ENCODE assay signal across 11 cellular contexts in the genomic region with DNA sequence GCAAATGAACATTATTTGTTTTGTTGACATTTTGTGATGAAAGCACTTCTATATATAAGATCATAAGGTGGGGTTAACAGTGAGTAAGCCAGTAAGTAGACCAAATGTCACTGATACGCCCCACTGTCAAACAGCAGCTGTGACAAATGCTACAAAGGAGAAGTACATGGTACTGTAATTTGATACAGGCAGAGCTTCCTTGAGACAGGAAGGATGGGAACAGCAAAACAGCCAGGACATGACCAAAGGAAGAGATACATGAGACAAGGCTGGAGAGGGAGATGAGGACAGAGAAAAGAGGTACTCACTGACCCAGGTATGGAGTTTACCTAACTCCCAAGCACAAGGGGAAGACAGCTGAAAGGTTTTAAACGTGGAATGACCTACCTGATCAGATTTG.
DNase-seq lines count a peak whose midpoint lies in the region; ATAC-seq and TF ChIP-seq lines count a peak whose summit lies in the region.
"Had no signal": no experiment of that assay in that cellular context is flagged by ENCODE, and none has a peak within 500 bp of the region (broad histone marks: within the 10 kb centered on the region; RNA-seq: fewer than 3 reads in every experiment).

No MANE protein-coding gene starts in this region.

- H3K9me2 ChIP-seq in SU-DHL-6 (replicated peaks; ENCODE audit: insufficient read depth, low read length), result no peaks in the 10 kb centered on the region

- H3F3A ChIP-seq in SU-DHL-6 (ENCODE audit: insufficient read depth), result peaks cover 22% of the 10 kb centered on the region

- H3K9ac ChIP-seq in SU-DHL-6 (ENCODE audit: low read length), result no peak overlapping the region

- in situ Hi-C loops in KBM-7 (cut with MboI; ENCODE audit: low pct_unique_long_range_greater_than_20kb, low sequenced_read_pairs), result no loop called here

- peaks cover 6% of the 10 kb centered on the region; the same call in 1 of the 2 replicates for H4K20me1 ChIP-seq in SU-DHL-6 (ENCODE audit: low read depth, low read length)

- no peak overlapping the region for H2AFZ ChIP-seq in SU-DHL-6 (ENCODE audit: low read depth, low read length, severe bottlenecking)

- ATAC-seq in omental fat pad (ENCODE audit: low FRiP score) (no peak), GM21737 (IDR thresholded peaks at IDR 0.05; ENCODE audit: unreplicated experiment) (no peak)

- peaks cover 53% of the 10 kb centered on the region for H3K79me2 ChIP-seq in SU-DHL-6 (ENCODE audit: insufficient read depth, low read length)

- H3K27ac ChIP-seq in SU-DHL-6 (ENCODE audit: low read depth, low read length), result peak overlapping the region; percentile 46
- H3K27ac ChIP-seq: pancreas had no signal

- TF ChIP-seq CTCF in SU-DHL-6 (IDR thresholded peaks at IDR 0.05; ENCODE audit: insufficient read depth, low read length, poor library complexity, severe bottlenecking) (no peak), omental fat pad (IDR thresholded peaks at IDR 0.05) (no peak)

- no peak overlapping the region for H3K4me2 ChIP-seq in SU-DHL-6 (ENCODE audit: low read depth, low read length, poor library complexity, severe bottlenecking)

- H3K27me3 ChIP-seq in SU-DHL-6 (ENCODE audit: low read length), result no peaks in the 10 kb centered on the region
- H3K27me3 ChIP-seq: pancreas had no signal

- no peak overlapping the region for H3K4me3 ChIP-seq in SU-DHL-6 (ENCODE audit: insufficient read depth, low read length, poor library complexity, severe bottlenecking)
- H3K4me3 ChIP-seq: pancreas had no signal

- H3K36me3 ChIP-seq in SU-DHL-6 (ENCODE audit: low read length), result no peaks in the 10 kb centered on the region
- H3K36me3 ChIP-seq: pancreas had no signal

- no peaks in the 10 kb centered on the region for H3K9me3 ChIP-seq in SU-DHL-6 (ENCODE audit: insufficient read depth, low read length)
- H3K9me3 ChIP-seq: pancreas had no signal

- peak; percentile 90 for DNase-seq in DMS53 treated with DMSO at 0.1 percent for 48 hours (lab: John Stamatoyannopoulos, UW; ENCODE audit: unreplicated experiment)
- DNase-seq in KBM-7, result peak; percentile 53
- DNase-seq in left kidney (ENCODE audit: low read depth, low spot score), result peak; percentile 81
- DNase-seq in omental fat pad (ENCODE audit: low spot score), result no peak
- no peak for DNase-seq in OCI-M1 (lab: John Stamatoyannopoulos, UW)
- DNase-seq in NCI-H1694 (lab: John Stamatoyannopoulos, UW), result no peak
- DNase-seq: DMS79 treated with DMSO at 0.1 percent for 48 hours, pancreas, SHP77 treated with DMSO at 0.1 percent for 48 hours had no signal

Comparison
In these comparisons a context has a peak if more than half of its experiments do, and no peak if none do; other contexts are left out.
1. DNase-seq: peak in DMS53 treated with DMSO at 0.1 percent for 48 hours (single experiment), KBM-7 (single experiment) and left kidney (single experiment); none in omental fat pad (single experiment), OCI-M1 (single experiment) and NCI-H1694 (single experiment).